Comparison of ENCODE assay signal across 16 cellular contexts in genomic region chr16:76885776-76886175, GRCh38.
"Had no signal": no experiment of that assay in that cellular context is flagged by ENCODE, and none has a peak within 500 bp of the region (broad histone marks: within the 10 kb centered on the region; RNA-seq: fewer than 3 reads in every experiment).

No MANE protein-coding gene starts in this region.

- DNase-seq: KBM-7, MV-4-11, NCI-H1048, NCI-H1105, NCI-H1417, NCI-H146, NCI-H1930, NCI-H2081, NCI-H2107, NCI-H2227 treated with DMSO at 0.1 percent for 48 hours, NCI-H524, NCI-H526 treated with DMSO at 0.1 percent for 48 hours, NCI-H774, Right ventricle myocardium superior, RPMI8226, SIG-M5 had no signal
